In genomic region chr7:139358541-139359365, GRCh38 we compare ENCODE assay signal across 1 cellular context.
TF ChIP-seq lines count a peak whose summit lies in the region.

No MANE protein-coding gene starts in this region.

TF ChIP-seq in IMR-90, 13 proteins besides CTCF, POLR2A, EP300 and RAD21 (continued from another document):
- TF ChIP-seq USF2 (IDR thresholded peaks at IDR 0.05; ENCODE audit: low read depth, low read length) (no peak), MAZ (IDR thresholded peaks at IDR 0.05; ENCODE audit: borderline replicate concordance, low read depth, low read length) (no peak), NFE2L2 (IDR thresholded peaks at IDR 0.05; ENCODE audit: low read depth, low read length) (no peak), FOS (IDR thresholded peaks at IDR 0.05; ENCODE audit: low read depth, low read length) (no peak), BHLHE40 (IDR thresholded peaks at IDR 0.05; ENCODE audit: low read depth, low read length) (peak; percentile 32; the same call in 1 of the 2 replicates), MXI1 (IDR thresholded peaks at IDR 0.05; ENCODE audit: borderline replicate concordance, low read depth, low read length) (no peak), RFX5 (IDR thresholded peaks at IDR 0.05; ENCODE audit: low read depth, low read length) (no peak), ELK1 (IDR thresholded peaks at IDR 0.05; ENCODE audit: borderline replicate concordance, low read depth, low read length) (no peak), MAFK (IDR thresholded peaks at IDR 0.05; ENCODE audit: low read depth, low read length) (no peak)
